18 cellular contexts compared by ENCODE assay signal in genomic region chr4:24858550-24858949, GRCh38. TPM values are rescaled to one million over a fixed set of nuclear protein-coding genes. Genes with fewer than 3 reads are reported as not detected.
A peak's percentile ranks its signal among the peaks of the same experiment; 100 is the strongest.
DNase-seq lines count a peak whose midpoint lies in the region; ATAC-seq and TF ChIP-seq lines count a peak whose summit lies in the region.
"Had no signal": no experiment of that assay in that cellular context is flagged by ENCODE, and none has a peak within 500 bp of the region (broad histone marks: within the 10 kb centered on the region; RNA-seq: fewer than 3 reads in every experiment).

No MANE protein-coding gene starts in this region.

- no peak overlapping the region for H3K4me3 ChIP-seq in muscle layer of colon (ENCODE audit: low read depth in 1 of 2, low read length in 2 of 2)
- H3K4me3 ChIP-seq in stomach, result no peak overlapping the region
- H3K4me3 ChIP-seq: lung, prostate gland, testis had no signal

- TF ChIP-seq CTCF in stomach (IDR thresholded peaks at IDR 0.05), result no peak

- no peak for TF ChIP-seq POLR2A in stomach (IDR thresholded peaks at IDR 0.05)

- intact Hi-C loops in stomach (cut with DNase I; ENCODE audit: low total_unique reads), result no loop called here

- H3K9ac ChIP-seq in muscle layer of colon (ENCODE audit: low read length), result no peak overlapping the region

- H3K27me3 ChIP-seq in muscle layer of colon (ENCODE audit: control insufficient read depth in 1 of 2, insufficient read depth in 2 of 2, low read length in 2 of 2) (no peaks in the 10 kb centered on the region), stomach (no peaks in the 10 kb centered on the region)
- H3K27me3 ChIP-seq: testis had no signal

- peak overlapping the region; percentile 10 for H3K27ac ChIP-seq in muscle layer of colon (ENCODE audit: low read depth, low read length)
- H3K27ac ChIP-seq in stomach, result peak overlapping the region in 3 of 5 donors; percentile 58 to 66 (median 65)
- H3K27ac ChIP-seq: testis had no signal

- TF ChIP-seq EP300 in stomach (IDR thresholded peaks at IDR 0.05), result no peak

- 65 to 80% (median 73%) methylated on average over 4 of the region's 4 CpGs for WGBS in stomach, 5 donors

- H3K9me3 ChIP-seq in muscle layer of colon (ENCODE audit: low read length) (no peaks in the 10 kb centered on the region), stomach (peaks cover 0 to 7% (median 4%) of the 10 kb centered on the region in 4 donors)
- H3K9me3 ChIP-seq: prostate gland, testis had no signal

- peak; percentile 60 for DNase-seq in LHCN-M2 (ENCODE audit: low read depth)
- DNase-seq in dermis blood vessel endothelial cell, result peak; percentile 8
- no peak for DNase-seq in stomach
- no peak for DNase-seq in NCI-H2081 treated with DMSO at 0.1 percent for 48 hours (lab: John Stamatoyannopoulos, UW)
- DNase-seq in SKM-1 (lab: John Stamatoyannopoulos, UW; ENCODE audit: unreplicated experiment), result no peak
- DNase-seq in GM03348 (ENCODE audit: low spot score), result no peak
- DNase-seq: DND-41; MM.1S; naive thymus-derived CD8-positive, alpha-beta T cell; NCI-H446; SW 1271; testis had no signal

- H3K4me1 ChIP-seq in muscle layer of colon (ENCODE audit: insufficient read depth, low read length), result peaks cover 25% of the 10 kb centered on the region
- H3K4me1 ChIP-seq in stomach, result peaks cover 0 to 29% (median 11%) of the 10 kb centered on the region in 4 donors
- H3K4me1 ChIP-seq: prostate gland, testis had no signal

- ATAC-seq in GM21367 (IDR thresholded peaks at IDR 0.05; ENCODE audit: unreplicated experiment), result no peak
- ATAC-seq: naive thymus-derived CD8-positive, alpha-beta T cell had no signal

- H3K36me3 ChIP-seq in muscle layer of colon (ENCODE audit: insufficient read depth, low read length) (no peaks in the 10 kb centered on the region), stomach (peaks cover 0 to 11% (median 7%) of the 10 kb centered on the region in 4 donors)
- H3K36me3 ChIP-seq: prostate gland had no signal

RNA-seq across cellular contexts. Expression of gene CCDC149, which starts 54.3 kb away (rescaled TPM):
- total RNA-seq in LHCN-M2 (2014; rRNA removed) (2.2 and 3.0 TPM in 2 replicates), dermis blood vessel endothelial cell (13.3 and 16.9 TPM in 2 replicates), stomach (10 to 100 TPM; 11.6 to 70.6 (median 22.9) TPM)
- polyA plus RNA-seq in LHCN-M2 (2012), result 4.8 TPM
- polyA plus RNA-seq in stomach, result 10 to 100 TPM in 2 of 3 donors, 1 to 10 TPM in 1; 7.0 to 15.4 (median 13.9) TPM
- total RNA-seq: activated T-helper 1 cell treated with anti-CD3 and anti-CD28 coated beads, Interleukin-12 subunit alpha, Interleukin-12 subunit beta, Interleukin-2, Interleukin-4 antibody, amounts not matched to agents 30 ng/mL and 10 ng/mL and 1 ng/mL, durations not matched to agents 14 hours and 24 hours and 36 hours had no signal
- polyA plus RNA-seq: IgD-negative memory B cell; naive thymus-derived CD8-positive, alpha-beta T cell had no signal

Comparison
In these comparisons a context has a peak if more than half of its experiments do, and no peak if none do; other contexts are left out.
1. DNase-seq: peak in LHCN-M2 (single experiment) and dermis blood vessel endothelial cell (single experiment); none in stomach (single experiment), NCI-H2081 treated with DMSO at 0.1 percent for 48 hours (single experiment), SKM-1 (single experiment) and GM03348 (single experiment).